1 cellular context compared by ENCODE assay signal in the genomic region with DNA sequence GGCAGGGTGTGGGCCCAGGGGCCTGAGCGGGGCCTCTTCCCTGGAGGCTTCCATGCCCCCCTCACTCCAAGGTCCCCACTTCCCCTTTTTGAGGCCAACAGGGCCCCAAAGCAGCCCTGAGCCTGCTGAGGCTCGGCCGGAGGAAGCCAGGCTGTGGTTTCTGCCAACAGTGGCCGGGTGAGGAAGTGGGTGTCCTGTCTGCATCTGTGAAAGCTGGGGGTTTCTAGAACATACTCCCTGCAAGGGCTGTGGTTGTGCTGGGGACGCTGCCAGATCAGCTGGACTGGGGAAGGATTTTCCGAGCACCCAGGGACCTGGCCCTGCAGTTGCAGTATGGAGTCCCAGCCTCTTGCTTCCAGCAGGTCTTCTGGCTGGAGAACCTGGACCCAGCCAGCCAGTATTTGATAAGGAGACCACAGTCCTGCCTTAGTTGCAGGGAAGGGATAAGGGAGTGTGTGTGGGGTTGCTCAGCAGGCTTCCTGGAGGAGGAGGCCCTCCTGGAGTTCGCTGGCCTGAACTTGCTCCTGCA.
A peak's percentile ranks its signal among the peaks of the same experiment; 100 is the strongest.
TF ChIP-seq lines count a peak whose summit lies in the region.

No MANE protein-coding gene starts in this region.

TF ChIP-seq in GM12878, 131 proteins besides CTCF, POLR2A, EP300 and RAD21 (continued from another document):
- TF ChIP-seq, protein P1, sequence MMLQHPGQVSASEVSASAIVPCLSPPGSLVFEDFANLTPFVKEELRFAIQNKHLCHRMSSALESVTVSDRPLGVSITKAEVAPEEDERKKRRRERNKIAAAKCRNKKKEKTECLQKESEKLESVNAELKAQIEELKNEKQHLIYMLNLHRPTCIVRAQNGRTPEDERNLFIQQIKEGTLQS (IDR thresholded peaks at IDR 0.05; ENCODE audit: borderline replicate concordance, extremely low read depth, low read depth, low read length), result no peak
- peak; percentile 61 for TF ChIP-seq MYC (IDR thresholded peaks at IDR 0.05; ENCODE audit: insufficient read depth, insufficient read length, insufficient replicate concordance, low read length, severe bottlenecking)
- peak; percentile 59; the same call in 1 of the 2 replicates for TF ChIP-seq TBL1XR1 (IDR thresholded peaks at IDR 0.05; ENCODE audit: low read depth, low read length)
- 0 out of 2 replicates have a peak, but pooled peaks have one; percentile 62 for TF ChIP-seq ZSCAN29 (IDR thresholded peaks at IDR 0.05)
- no peak for TF ChIP-seq SUPT20H (IDR thresholded peaks at IDR 0.05; ENCODE audit: borderline replicate concordance, control insufficient read depth, low read depth, low read length)
- peak; percentile 100 for TF ChIP-seq GATAD2B (conservative IDR thresholded peaks at IDR 0.05; ENCODE audit: low read depth)
- no peak for TF ChIP-seq SUZ12 (IDR thresholded peaks at IDR 0.05; ENCODE audit: unreplicated experiment)
- TF ChIP-seq PAX8 (IDR thresholded peaks at IDR 0.05), result no peak
- TF ChIP-seq, protein P2, sequence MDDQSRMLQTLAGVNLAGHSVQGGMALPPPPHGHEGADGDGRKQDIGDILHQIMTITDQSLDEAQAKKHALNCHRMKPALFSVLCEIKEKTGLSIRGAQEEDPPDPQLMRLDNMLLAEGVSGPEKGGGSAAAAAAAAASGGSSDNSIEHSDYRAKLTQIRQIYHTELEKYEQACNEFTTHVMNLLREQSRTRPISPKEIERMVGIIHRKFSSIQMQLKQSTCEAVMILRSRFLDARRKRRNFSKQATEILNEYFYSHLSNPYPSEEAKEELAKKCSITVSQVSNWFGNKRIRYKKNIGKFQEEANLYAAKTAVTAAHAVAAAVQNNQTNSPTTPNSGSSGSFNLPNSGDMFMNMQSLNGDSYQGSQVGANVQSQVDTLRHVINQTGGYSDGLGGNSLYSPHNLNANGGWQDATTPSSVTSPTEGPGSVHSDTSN (IDR thresholded peaks at IDR 0.05; ENCODE audit: insufficient replicate concordance, low read depth, low read length), result peak; percentile 34
- peak; percentile 76; the same call in 1 of the 2 replicates for TF ChIP-seq BMI1 (IDR thresholded peaks at IDR 0.05; ENCODE audit: borderline replicate concordance)
- TF ChIP-seq, protein P3, sequence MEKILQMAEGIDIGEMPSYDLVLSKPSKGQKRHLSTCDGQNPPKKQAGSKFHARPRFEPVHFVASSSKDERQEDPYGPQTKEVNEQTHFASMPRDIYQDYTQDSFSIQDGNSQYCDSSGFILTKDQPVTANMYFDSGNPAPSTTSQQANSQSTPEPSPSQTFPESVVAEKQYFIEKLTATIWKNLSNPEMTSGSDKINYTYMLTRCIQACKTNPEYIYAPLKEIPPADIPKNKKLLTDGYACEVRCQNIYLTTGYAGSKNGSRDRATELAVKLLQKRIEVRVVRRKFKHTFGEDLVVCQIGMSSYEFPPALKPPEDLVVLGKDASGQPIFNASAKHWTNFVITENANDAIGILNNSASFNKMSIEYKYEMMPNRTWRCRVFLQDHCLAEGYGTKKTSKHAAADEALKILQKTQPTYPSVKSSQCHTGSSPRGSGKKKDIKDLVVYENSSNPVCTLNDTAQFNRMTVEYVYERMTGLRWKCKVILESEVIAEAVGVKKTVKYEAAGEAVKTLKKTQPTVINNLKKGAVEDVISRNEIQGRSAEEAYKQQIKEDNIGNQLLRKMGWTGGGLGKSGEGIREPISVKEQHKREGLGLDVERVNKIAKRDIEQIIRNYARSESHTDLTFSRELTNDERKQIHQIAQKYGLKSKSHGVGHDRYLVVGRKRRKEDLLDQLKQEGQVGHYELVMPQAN (conservative IDR thresholded peaks at IDR 0.05), result peak; percentile 71
- no peak for TF ChIP-seq TAF1 (IDR thresholded peaks at IDR 0.05; ENCODE audit: borderline replicate concordance, low read depth, low read length)
- TF ChIP-seq TCF3 (IDR thresholded peaks at IDR 0.05; ENCODE audit: borderline replicate concordance, insufficient read depth, low read depth, low read length), result peak; percentile 70; the same call in 1 of the 2 replicates
